In the genomic region with DNA sequence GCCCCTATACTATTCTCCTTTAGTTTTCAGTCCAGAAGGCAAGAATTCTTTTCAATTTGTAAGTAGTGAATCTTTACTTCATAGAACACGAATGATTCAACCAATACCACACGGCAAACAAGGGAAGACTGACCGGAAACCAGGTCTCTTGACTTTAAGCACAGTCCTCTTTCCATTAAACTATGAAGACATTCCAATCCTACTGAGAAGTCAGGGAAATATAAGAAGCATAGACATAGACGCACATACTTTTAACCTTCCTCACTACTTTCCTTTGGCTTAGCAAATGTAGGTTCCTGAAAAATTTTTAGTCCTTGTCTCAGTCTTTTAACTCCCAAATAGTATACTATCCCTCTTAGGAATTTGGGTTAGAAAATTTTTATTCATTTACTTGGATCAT, we compare ENCODE assay signal across 28 cellular contexts. TPM values are rescaled to one million over a fixed set of nuclear protein-coding genes. Genes with fewer than 3 reads are reported as not detected.
DNase-seq lines count a peak whose midpoint lies in the region; ATAC-seq lines count a peak whose summit lies in the region.
"Had no signal": no experiment of that assay in that cellular context is flagged by ENCODE, and none has a peak within 500 bp of the region (broad histone marks: within the 10 kb centered on the region; RNA-seq: fewer than 3 reads in every experiment).

No MANE protein-coding gene starts in this region.

- H3K27me3 Mint-ChIP-seq in activated CD4-positive, alpha-beta T cell treated with anti-CD3 and anti-CD28 coated beads, Interleukin-2, amount 10 ng/mL, durations not matched to agents 24 days and 14 days: no peaks in the 10 kb centered on the region
- H3K27me3 Mint-ChIP-seq: central memory CD8-positive, alpha-beta T cell; dendritic cell treated with granulocyte-macrophage colony-stimulating factor and Interleukin-4, amounts not matched to agents 40 ng/mL and 50 ng/mL, for 4 days had no signal

- H3K27ac Mint-ChIP-seq in activated CD4-positive, alpha-beta T cell treated with anti-CD3 and anti-CD28 coated beads, Interleukin-2, amount 10 ng/mL, durations not matched to agents 24 days and 14 days: no peak overlapping the region
- H3K27ac Mint-ChIP-seq: activated T-cell treated with anti-CD3 and anti-CD28 coated beads, Interleukin-2, amount 50 U/mL, for 72 hours; dendritic cell treated with granulocyte-macrophage colony-stimulating factor and Interleukin-4, amounts not matched to agents 40 ng/mL and 50 ng/mL, for 4 days; endodermal cell had no signal

- ATAC-seq in HG02571 (IDR thresholded peaks at IDR 0.05; ENCODE audit: unreplicated experiment) (no peak), HG02642 (IDR thresholded peaks at IDR 0.05; ENCODE audit: poor library complexity, unreplicated experiment) (no peak)
- ATAC-seq: activated CD4-positive, CD25-positive, alpha-beta regulatory T cell treated with anti-CD3 and anti-CD28 coated beads, Interleukin-2, amount 50 U/mL, for 24 hours; activated T-cell treated with anti-CD3 and anti-CD28 coated beads, Interleukin-2, amount 50 U/mL, for 72 hours; body of pancreas; right lobe of liver had no signal

- H3K36me3 Mint-ChIP-seq in activated CD4-positive, alpha-beta T cell treated with anti-CD3 and anti-CD28 coated beads, Interleukin-2, amount 10 ng/mL, durations not matched to agents 24 days and 14 days (ENCODE audit: low read depth): no peaks in the 10 kb centered on the region

- intact Hi-C loops in activated CD4-positive, alpha-beta T cell treated with anti-CD3 and anti-CD28 coated beads, Interleukin-2, amount 10 ng/mL, durations not matched to agents 24 days and 14 days (cut with micrococcal nuclease): no loop called here

- H3K4me3 Mint-ChIP-seq in activated CD4-positive, alpha-beta T cell treated with anti-CD3 and anti-CD28 coated beads, Interleukin-2, amount 10 ng/mL, durations not matched to agents 24 days and 14 days: no peak overlapping the region
- H3K4me3 Mint-ChIP-seq: activated T-cell treated with anti-CD3 and anti-CD28 coated beads, Interleukin-2, amount 50 U/mL, for 72 hours; central memory CD8-positive, alpha-beta T cell; dendritic cell treated with granulocyte-macrophage colony-stimulating factor and Interleukin-4, amounts not matched to agents 40 ng/mL and 50 ng/mL, for 4 days; endodermal cell had no signal

- peak; percentile 89 for DNase-seq in ELR (ENCODE audit: low read depth)
- peak; percentile 91 for DNase-seq in M059J (ENCODE audit: low read depth)
- DNase-seq in astrocyte of the hippocampus (ENCODE audit: low read depth, low spot score): peak; percentile 48
- DNase-seq in renal cortical epithelial cell (ENCODE audit: low read depth): peak; percentile 35
- DNase-seq in activated CD4-positive, alpha-beta T cell treated with anti-CD3 and anti-CD28 coated beads, Interleukin-2, amount 10 ng/mL, durations not matched to agents 24 days and 14 days: no peak
- DNase-seq in OCI-M2 (lab: John Stamatoyannopoulos, UW; ENCODE audit: unreplicated experiment): no peak
- DNase-seq: activated CD4-positive, alpha-beta T cell treated with anti-CD3 and anti-CD28 coated beads, Interleukin-2, amount 50 U/mL, for 48 hours; activated T-cell treated with anti-CD3 and anti-CD28 coated beads, Interleukin-2, amount 50 U/mL, for 72 hours; body of pancreas; endodermal cell; GDM1; GM23248; islet precursor cell; NCI-H1092; NCI-H1694; NCI-H446 treated with DMSO at 0.1 percent for 48 hours; NCI-H82; posterior cingulate gyrus; right lobe of liver; stimulated activated CD4-positive, alpha-beta T cell treated with anti-CD3 and anti-CD28 coated beads, Interleukin-12 subunit alpha, Interleukin-12 subunit beta, amount 100 ng/mL, for 4 hours; stimulated activated CD4-positive, alpha-beta T cell treated with anti-CD3 and anti-CD28 coated beads, Interleukin-2, amount 100 ng/mL, for 48 hours; T-helper 1 cell had no signal

- no peaks in the 10 kb centered on the region for H3K4me1 Mint-ChIP-seq in activated CD4-positive, alpha-beta T cell treated with anti-CD3 and anti-CD28 coated beads, Interleukin-2, amount 10 ng/mL, durations not matched to agents 24 days and 14 days
- H3K4me1 Mint-ChIP-seq: central memory CD8-positive, alpha-beta T cell had no signal

- H3K9me3 Mint-ChIP-seq in activated CD4-positive, alpha-beta T cell treated with anti-CD3 and anti-CD28 coated beads, Interleukin-2, amount 10 ng/mL, durations not matched to agents 24 days and 14 days: no peaks in the 10 kb centered on the region
- H3K9me3 Mint-ChIP-seq: activated T-cell treated with anti-CD3 and anti-CD28 coated beads, Interleukin-2, amount 50 U/mL, for 72 hours; central memory CD8-positive, alpha-beta T cell; dendritic cell treated with granulocyte-macrophage colony-stimulating factor and Interleukin-4, amounts not matched to agents 40 ng/mL and 50 ng/mL, for 4 days; endodermal cell had no signal

RNA-seq across cellular contexts. Expression of a gene that starts 9.1 kb away (rescaled TPM):
- total RNA-seq in M059J (2014; rRNA removed; shearing (Covaris generic)): 177 and 249 TPM in 2 replicates
- 36.6 and 39.8 TPM in 2 replicates for total RNA-seq in renal cortical epithelial cell
- not detected in 2 replicates for total RNA-seq in activated CD4-positive, alpha-beta T cell treated with anti-CD3 and anti-CD28 coated beads, Interleukin-2, amount 10 ng/mL, durations not matched to agents 24 days and 14 days
- total RNA-seq: activated T-cell treated with anti-CD3 and anti-CD28 coated beads, Interleukin-2, amount 50 U/mL, for 72 hours; GM23248; LHCN-M2 had no signal

Comparison
In these comparisons a context has a peak if more than half of its experiments do, and no peak if none do; other contexts are left out.
1. DNase-seq: peak in ELR (single experiment), M059J (single experiment), astrocyte of the hippocampus (single experiment) and renal cortical epithelial cell (single experiment); none in activated CD4-positive, alpha-beta T cell treated with anti-CD3 and anti-CD28 coated beads, Interleukin-2, amount 10 ng/mL, durations not matched to agents 24 days and 14 days (single experiment) and OCI-M2 (single experiment).
2. RNA of a gene that starts 9.1 kb away (total RNA-seq): 177 to 249 TPM in M059J and 36.6 to 39.8 TPM in renal cortical epithelial cell; not detected in activated CD4-positive, alpha-beta T cell treated with anti-CD3 and anti-CD28 coated beads, Interleukin-2, amount 10 ng/mL, durations not matched to agents 24 days and 14 days; every median in the first group is over 10 times any median in the second.